10 cellular contexts compared by ENCODE assay signal in genomic region chr1:234841710-234842231, GRCh38.
DNase-seq lines count a peak whose midpoint lies in the region; ATAC-seq, FAIRE-seq and TF ChIP-seq lines count a peak whose summit lies in the region.
"Had no signal": no experiment of that assay in that cellular context is flagged by ENCODE, and none has a peak within 500 bp of the region (broad histone marks: within the 10 kb centered on the region; RNA-seq: fewer than 3 reads in every experiment).

No MANE protein-coding gene starts in this region.

- peaks cover 2 to 10% of the 10 kb centered on the region in 2 donors for H3K4me1 ChIP-seq in lung (ENCODE audit: control insufficient read depth in 2 of 2, insufficient read depth in 2 of 2, low read length in 2 of 2)

- CTCF ChIA-PET in activated CD8-positive, alpha-beta T cell treated with anti-CD3 and anti-CD28 coated beads, Interleukin-2, amount 10 ng/mL, durations not matched to agents 7 days and 5 days (lab: Charles Lee), result interaction anchor here (1.1 to 5.2 kb wide), 6 partner anchors 16 to 343 kb away, joined by 3 to 26 read pairs (median 6); no protein-coding TSS in a partner anchor

- intact Hi-C loops in CD14-positive monocyte (cut with micrococcal nuclease), result loop anchor here (2.0 to 10.0 kb wide), 7 partner anchors 41 to 347 kb away; partner anchors contain the start of gene IRF2BP2 (in 1 of the 2)

- POLR2A ChIA-PET in activated CD8-positive, alpha-beta T cell treated with anti-CD3 and anti-CD28 coated beads, Interleukin-2, amount 10 ng/mL, durations not matched to agents 7 days and 5 days (lab: Charles Lee), result interaction anchor here (0.8 to 6.7 kb wide), 6 partner anchors 70 to 242 kb away, joined by 3 to 65 read pairs (median 3); partner anchors contain the start of gene IRF2BP2

- H3K36me3 Mint-ChIP-seq in CD14-positive monocyte, result peaks cover 4 to 7% of the 10 kb centered on the region in 2 donors
- no peaks in the 10 kb centered on the region for H3K36me3 Mint-ChIP-seq in activated CD8-positive, alpha-beta T cell treated with anti-CD3 and anti-CD28 coated beads, Interleukin-2, amount 10 ng/mL, durations not matched to agents 7 days and 5 days (ENCODE audit: low read depth)

- H3K4me3 ChIP-seq in lung (no peak overlapping the region), H7 (ENCODE audit: insufficient read depth, low read depth, low read length) (no peak overlapping the region)
- H3K4me3 ChIP-seq: transverse colon had no signal

- DNase-seq in CD14-positive monocyte (ENCODE audit: low spot score), result peak; percentile 96
- no peak for DNase-seq in activated CD8-positive, alpha-beta T cell treated with anti-CD3 and anti-CD28 coated beads, Interleukin-2, amount 10 ng/mL, durations not matched to agents 7 days and 5 days
- peak; percentile 56 for DNase-seq in lung (ENCODE audit: low spot score)
- no peak for DNase-seq in stimulated activated naive CD4-positive, alpha-beta T cell (lab: John Stamatoyannopoulos, UW)
- DNase-seq in urothelium cell line (ENCODE audit: low spot score), result no peak
- DNase-seq in H7, result no peak
- DNase-seq: transverse colon had no signal

- peak; percentile 17 for ATAC-seq in HG03095 (IDR thresholded peaks at IDR 0.05; ENCODE audit: unreplicated experiment)
- no peak for ATAC-seq in activated CD8-positive, alpha-beta T cell treated with anti-CD3 and anti-CD28 coated beads, Interleukin-2, amount 10 ng/mL, durations not matched to agents 7 days and 5 days
- ATAC-seq in lung (ENCODE audit: insufficient read depth, low FRiP score), result no peak
- no peak for ATAC-seq in GM18520 (IDR thresholded peaks at IDR 0.05; ENCODE audit: unreplicated experiment)

- no peaks in the 10 kb centered on the region for H3K27me3 ChIP-seq in lung (ENCODE audit: control insufficient read depth, insufficient read depth)
- no peaks in the 10 kb centered on the region for H3K27me3 ChIP-seq in H7 (ENCODE audit: control insufficient read depth, insufficient read depth, low read length)
- H3K27me3 ChIP-seq: transverse colon had no signal

- H3K4me1 Mint-ChIP-seq in CD14-positive monocyte, result peaks cover 94% of the 10 kb centered on the region
- peaks cover 80% of the 10 kb centered on the region for H3K4me1 Mint-ChIP-seq in activated CD8-positive, alpha-beta T cell treated with anti-CD3 and anti-CD28 coated beads, Interleukin-2, amount 10 ng/mL, durations not matched to agents 7 days and 5 days (ENCODE audit: low read depth)

- H3K9me3 ChIP-seq in lung (ENCODE audit: control insufficient read depth in 2 of 2, insufficient read depth in 1 of 2, low read length in 1 of 2), result no peaks in the 10 kb centered on the region
- H3K9me3 ChIP-seq: transverse colon had no signal

- H3K36me3 ChIP-seq in lung (ENCODE audit: control insufficient read depth in 2 of 2, insufficient read depth in 2 of 2, low read length in 2 of 2), result no peaks in the 10 kb centered on the region
- no peaks in the 10 kb centered on the region for H3K36me3 ChIP-seq in H7 (replicated peaks; ENCODE audit: control insufficient read depth, insufficient read depth, low read length)
- H3K36me3 ChIP-seq: transverse colon had no signal

- peak overlapping the region; percentile 7 to 69 for H3K4me3 Mint-ChIP-seq in CD14-positive monocyte
- H3K4me3 Mint-ChIP-seq in activated CD8-positive, alpha-beta T cell treated with anti-CD3 and anti-CD28 coated beads, Interleukin-2, amount 10 ng/mL, durations not matched to agents 7 days and 5 days, result no peak overlapping the region

- no peak for FAIRE-seq in urothelium cell line (lab: Jason Lieb, UNC)

- peak overlapping the region; percentile 97 to 99 (median 98) for H3K27ac Mint-ChIP-seq in CD14-positive monocyte
- peak overlapping the region; percentile 69 for H3K27ac Mint-ChIP-seq in activated CD8-positive, alpha-beta T cell treated with anti-CD3 and anti-CD28 coated beads, Interleukin-2, amount 10 ng/mL, durations not matched to agents 7 days and 5 days

- WGBS in lung, 2 donors, result 28 to 63% methylated on average over 7 of the region's 7 CpGs

- H3K27me3 Mint-ChIP-seq in CD14-positive monocyte (ENCODE audit: low read depth in 3 of 3), result no peaks in the 10 kb centered on the region
- no peaks in the 10 kb centered on the region for H3K27me3 Mint-ChIP-seq in activated CD8-positive, alpha-beta T cell treated with anti-CD3 and anti-CD28 coated beads, Interleukin-2, amount 10 ng/mL, durations not matched to agents 7 days and 5 days (ENCODE audit: low read depth)

- H3K9me3 Mint-ChIP-seq in CD14-positive monocyte, result peaks cover 0 to 5% (median 0%) of the 10 kb centered on the region in 7 donors
- no peaks in the 10 kb centered on the region for H3K9me3 Mint-ChIP-seq in activated CD8-positive, alpha-beta T cell treated with anti-CD3 and anti-CD28 coated beads, Interleukin-2, amount 10 ng/mL, durations not matched to agents 7 days and 5 days (ENCODE audit: insufficient read depth)

- H3K27ac ChIP-seq in lung (ENCODE audit: low read depth in 1 of 2, low read length in 1 of 2), result peak overlapping the region in 1 of 2 donors; percentile 33
- H3K27ac ChIP-seq: KMS-11 had no signal

- TF ChIP-seq CTCF in CD14-positive monocyte (IDR thresholded peaks at IDR 0.05) (no peak), lung (IDR thresholded peaks at IDR 0.05; ENCODE audit: control extremely low read depth, extremely low read depth) (no peak)

Comparison
In these comparisons a context has a peak if more than half of its experiments do, and no peak if none do; other contexts are left out.
1. DNase-seq: peak in CD14-positive monocyte (single experiment) and lung (single experiment); none in activated CD8-positive, alpha-beta T cell treated with anti-CD3 and anti-CD28 coated beads, Interleukin-2, amount 10 ng/mL, durations not matched to agents 7 days and 5 days (single experiment), stimulated activated naive CD4-positive, alpha-beta T cell (0 of 6), urothelium cell line (single experiment) and H7 (single experiment).